1 cellular context compared by ENCODE assay signal in the genomic region with DNA sequence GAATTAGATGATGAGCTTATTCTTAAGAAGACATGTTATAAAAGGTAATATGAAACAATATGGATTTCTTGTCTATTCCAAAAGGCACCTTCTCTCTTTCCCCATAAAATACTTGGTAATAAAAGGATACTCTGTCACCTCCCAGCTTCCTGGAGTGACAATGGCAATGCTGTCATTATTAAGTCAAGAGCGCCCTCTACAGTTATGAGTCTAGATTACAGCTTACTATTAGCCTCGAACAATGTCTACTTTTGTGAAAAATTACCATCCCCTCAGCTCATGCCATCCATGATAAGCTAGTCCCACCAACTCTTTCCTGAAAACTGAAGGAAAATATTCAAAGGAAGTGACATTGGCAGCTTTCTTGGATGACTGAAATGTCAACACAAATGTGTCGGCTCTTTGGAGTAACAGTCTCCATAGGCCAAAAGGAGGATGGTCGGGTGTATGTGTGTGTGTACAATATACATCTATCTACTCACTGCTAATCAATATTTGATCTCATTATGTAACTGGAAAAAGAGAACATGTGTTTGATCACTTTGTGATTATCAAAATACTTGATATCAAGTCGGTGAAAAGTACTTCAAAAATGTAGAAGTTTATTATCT.
TF ChIP-seq lines count a peak whose summit lies in the region.

No MANE protein-coding gene starts in this region.

TF ChIP-seq in GM12878, 131 proteins besides CTCF, POLR2A, EP300 and RAD21:
- TF ChIP-seq SMC3 (IDR thresholded peaks at IDR 0.05; ENCODE audit: borderline replicate concordance, low read length) = peak; percentile 54
- TF ChIP-seq, protein P1, sequence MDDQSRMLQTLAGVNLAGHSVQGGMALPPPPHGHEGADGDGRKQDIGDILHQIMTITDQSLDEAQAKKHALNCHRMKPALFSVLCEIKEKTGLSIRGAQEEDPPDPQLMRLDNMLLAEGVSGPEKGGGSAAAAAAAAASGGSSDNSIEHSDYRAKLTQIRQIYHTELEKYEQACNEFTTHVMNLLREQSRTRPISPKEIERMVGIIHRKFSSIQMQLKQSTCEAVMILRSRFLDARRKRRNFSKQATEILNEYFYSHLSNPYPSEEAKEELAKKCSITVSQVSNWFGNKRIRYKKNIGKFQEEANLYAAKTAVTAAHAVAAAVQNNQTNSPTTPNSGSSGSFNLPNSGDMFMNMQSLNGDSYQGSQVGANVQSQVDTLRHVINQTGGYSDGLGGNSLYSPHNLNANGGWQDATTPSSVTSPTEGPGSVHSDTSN (IDR thresholded peaks at IDR 0.05; ENCODE audit: insufficient replicate concordance, low read depth, low read length) = no peak
- TF ChIP-seq CHD4 (IDR thresholded peaks at IDR 0.05) = no peak
- TF ChIP-seq, protein P2, sequence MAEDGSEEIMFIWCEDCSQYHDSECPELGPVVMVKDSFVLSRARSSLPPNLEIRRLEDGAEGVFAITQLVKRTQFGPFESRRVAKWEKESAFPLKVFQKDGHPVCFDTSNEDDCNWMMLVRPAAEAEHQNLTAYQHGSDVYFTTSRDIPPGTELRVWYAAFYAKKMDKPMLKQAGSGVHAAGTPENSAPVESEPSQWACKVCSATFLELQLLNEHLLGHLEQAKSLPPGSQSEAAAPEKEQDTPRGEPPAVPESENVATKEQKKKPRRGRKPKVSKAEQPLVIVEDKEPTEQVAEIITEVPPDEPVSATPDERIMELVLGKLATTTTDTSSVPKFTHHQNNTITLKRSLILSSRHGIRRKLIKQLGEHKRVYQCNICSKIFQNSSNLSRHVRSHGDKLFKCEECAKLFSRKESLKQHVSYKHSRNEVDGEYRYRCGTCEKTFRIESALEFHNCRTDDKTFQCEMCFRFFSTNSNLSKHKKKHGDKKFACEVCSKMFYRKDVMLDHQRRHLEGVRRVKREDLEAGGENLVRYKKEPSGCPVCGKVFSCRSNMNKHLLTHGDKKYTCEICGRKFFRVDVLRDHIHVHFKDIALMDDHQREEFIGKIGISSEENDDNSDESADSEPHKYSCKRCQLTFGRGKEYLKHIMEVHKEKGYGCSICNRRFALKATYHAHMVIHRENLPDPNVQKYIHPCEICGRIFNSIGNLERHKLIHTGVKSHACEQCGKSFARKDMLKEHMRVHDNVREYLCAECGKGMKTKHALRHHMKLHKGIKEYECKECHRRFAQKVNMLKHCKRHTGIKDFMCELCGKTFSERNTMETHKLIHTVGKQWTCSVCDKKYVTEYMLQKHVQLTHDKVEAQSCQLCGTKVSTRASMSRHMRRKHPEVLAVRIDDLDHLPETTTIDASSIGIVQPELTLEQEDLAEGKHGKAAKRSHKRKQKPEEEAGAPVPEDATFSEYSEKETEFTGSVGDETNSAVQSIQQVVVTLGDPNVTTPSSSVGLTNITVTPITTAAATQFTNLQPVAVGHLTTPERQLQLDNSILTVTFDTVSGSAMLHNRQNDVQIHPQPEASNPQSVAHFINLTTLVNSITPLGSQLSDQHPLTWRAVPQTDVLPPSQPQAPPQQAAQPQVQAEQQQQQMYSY (CRISPR knock-in tag; IDR thresholded peaks at IDR 0.05) = no peak
